In genomic region chr13:48188129-48188528, GRCh38 we compare ENCODE assay signal across 21 cellular contexts. TPM values are rescaled to one million over a fixed set of nuclear protein-coding genes. Genes with fewer than 3 reads are reported as not detected.
DNase-seq lines count a peak whose midpoint lies in the region; ATAC-seq and TF ChIP-seq lines count a peak whose summit lies in the region.
"Had no signal": no experiment of that assay in that cellular context is flagged by ENCODE, and none has a peak within 500 bp of the region (broad histone marks: within the 10 kb centered on the region; RNA-seq: fewer than 3 reads in every experiment).

No MANE protein-coding gene starts in this region.

- no peaks in the 10 kb centered on the region for H3K9me3 Mint-ChIP-seq in activated CD4-positive, alpha-beta T cell treated with anti-CD3 and anti-CD28 coated beads, Interleukin-2, amount 10 ng/mL, durations not matched to agents 7 days and 5 days
- H3K9me3 Mint-ChIP-seq in activated CD4-positive, alpha-beta T cell treated with anti-CD3 and anti-CD28 coated beads for 36 hours (ENCODE audit: low read depth): no peaks in the 10 kb centered on the region
- peaks cover 0 to 1% (median 0%) of the 10 kb centered on the region in 7 donors for H3K9me3 Mint-ChIP-seq in CD4-positive, CD25-positive, alpha-beta regulatory T cell
- no peaks in the 10 kb centered on the region for H3K9me3 Mint-ChIP-seq in T-cell
- H3K9me3 Mint-ChIP-seq: H9 had no signal

- H3K4me1 Mint-ChIP-seq in activated CD4-positive, alpha-beta T cell treated with anti-CD3 and anti-CD28 coated beads, Interleukin-2, amount 10 ng/mL, durations not matched to agents 7 days and 5 days: peaks cover 50% of the 10 kb centered on the region
- peaks cover 53% of the 10 kb centered on the region for H3K4me1 Mint-ChIP-seq in activated CD4-positive, alpha-beta T cell treated with anti-CD3 and anti-CD28 coated beads for 36 hours
- peaks cover 42 to 68% (median 45%) of the 10 kb centered on the region in 4 donors for H3K4me1 Mint-ChIP-seq in CD4-positive, CD25-positive, alpha-beta regulatory T cell
- peaks cover 57 to 73% (median 66%) of the 10 kb centered on the region in 3 donors for H3K4me1 Mint-ChIP-seq in T-cell

- no peak for TF ChIP-seq CTCF in stomach (IDR thresholded peaks at IDR 0.05)

- no peaks in the 10 kb centered on the region for H3K36me3 ChIP-seq in CD4-positive, CD25-positive, alpha-beta regulatory T cell (ENCODE audit: control insufficient read depth, insufficient read depth, low read length)
- no peaks in the 10 kb centered on the region for H3K36me3 ChIP-seq in stomach
- H3K36me3 ChIP-seq: BE2C had no signal

- H3K27ac Mint-ChIP-seq in activated CD4-positive, alpha-beta T cell treated with anti-CD3 and anti-CD28 coated beads, Interleukin-2, amount 10 ng/mL, durations not matched to agents 7 days and 5 days: peak overlapping the region; percentile 33
- H3K27ac Mint-ChIP-seq in activated CD4-positive, alpha-beta T cell treated with anti-CD3 and anti-CD28 coated beads for 36 hours: no peak overlapping the region
- H3K27ac Mint-ChIP-seq in CD4-positive, CD25-positive, alpha-beta regulatory T cell: peak overlapping the region; percentile 73 to 88 (median 80)
- H3K27ac Mint-ChIP-seq in T-cell: peak overlapping the region; percentile 89 to 92

- no peak for ATAC-seq in activated CD4-positive, alpha-beta T cell treated with anti-CD3 and anti-CD28 coated beads for 36 hours
- ATAC-seq in CD4-positive, CD25-positive, alpha-beta regulatory T cell (ENCODE audit: low read depth in 2 of 2): no peak
- no peak for ATAC-seq in T-cell (replicated peaks in 1 of 4)
- no peak for ATAC-seq in GM18517 (IDR thresholded peaks at IDR 0.05; ENCODE audit: unreplicated experiment)
- no peak for ATAC-seq in HG03196 (IDR thresholded peaks at IDR 0.05; ENCODE audit: unreplicated experiment)

- H3K27me3 Mint-ChIP-seq in activated CD4-positive, alpha-beta T cell treated with anti-CD3 and anti-CD28 coated beads, Interleukin-2, amount 10 ng/mL, durations not matched to agents 7 days and 5 days: no peaks in the 10 kb centered on the region
- H3K27me3 Mint-ChIP-seq in activated CD4-positive, alpha-beta T cell treated with anti-CD3 and anti-CD28 coated beads for 36 hours: no peaks in the 10 kb centered on the region
- H3K27me3 Mint-ChIP-seq in CD4-positive, CD25-positive, alpha-beta regulatory T cell: no peaks in the 10 kb centered on the region
- H3K27me3 Mint-ChIP-seq in T-cell: no peaks in the 10 kb centered on the region

- WGBS in stomach, 5 donors: 60 to 88% (median 71%) methylated on average over 1 of the region's 1 CpG

- no peaks in the 10 kb centered on the region for H3K27me3 ChIP-seq in CD4-positive, CD25-positive, alpha-beta regulatory T cell (ENCODE audit: control insufficient read depth, insufficient read depth, low read length)
- H3K27me3 ChIP-seq in stomach: no peaks in the 10 kb centered on the region
- H3K27me3 ChIP-seq: BE2C had no signal

- no peak overlapping the region for H3K4me3 Mint-ChIP-seq in activated CD4-positive, alpha-beta T cell treated with anti-CD3 and anti-CD28 coated beads, Interleukin-2, amount 10 ng/mL, durations not matched to agents 7 days and 5 days
- H3K4me3 Mint-ChIP-seq in activated CD4-positive, alpha-beta T cell treated with anti-CD3 and anti-CD28 coated beads for 36 hours: no peak overlapping the region
- H3K4me3 Mint-ChIP-seq in CD4-positive, CD25-positive, alpha-beta regulatory T cell: peak overlapping the region in 3 of 4 donors; percentile 13 to 67 (median 46)
- H3K4me3 Mint-ChIP-seq in T-cell: peak overlapping the region in 1 of 3 donors; percentile 54
- H3K4me3 Mint-ChIP-seq: H9 had no signal

- no peak overlapping the region for H3K27ac ChIP-seq in CD4-positive, CD25-positive, alpha-beta regulatory T cell (ENCODE audit: insufficient read depth, low read length, poor library complexity, severe bottlenecking)
- H3K27ac ChIP-seq in stomach: no peak overlapping the region
- H3K27ac ChIP-seq: SK-N-MC had no signal

- H3K4me1 ChIP-seq in CD4-positive, CD25-positive, alpha-beta regulatory T cell (ENCODE audit: control insufficient read depth, insufficient read depth, low read length, poor library complexity, severe bottlenecking): peaks cover 50% of the 10 kb centered on the region
- no peaks in the 10 kb centered on the region for H3K4me1 ChIP-seq in stomach
- H3K4me1 ChIP-seq: BE2C had no signal

- POLR2A ChIA-PET in activated CD4-positive, alpha-beta T cell treated with anti-CD3 and anti-CD28 coated beads, Interleukin-2, amount 10 ng/mL, durations not matched to agents 7 days and 5 days (lab: Charles Lee): no interaction called here
- POLR2A ChIA-PET in activated CD4-positive, alpha-beta T cell treated with anti-CD3 and anti-CD28 coated beads for 36 hours (lab: Charles Lee): no interaction called here
- POLR2A ChIA-PET in T-cell (lab: Charles Lee): no interaction called here

- CTCF ChIA-PET in activated CD4-positive, alpha-beta T cell treated with anti-CD3 and anti-CD28 coated beads, Interleukin-2, amount 10 ng/mL, durations not matched to agents 7 days and 5 days (lab: Charles Lee): interaction anchor here (1.1 to 1.6 kb wide), 2 partner anchors 9 to 26 kb away, joined by 3 read pairs; no protein-coding TSS in a partner anchor
- CTCF ChIA-PET in activated CD4-positive, alpha-beta T cell treated with anti-CD3 and anti-CD28 coated beads for 36 hours (lab: Charles Lee): no interaction called here
- CTCF ChIA-PET in T-cell (lab: Charles Lee): no interaction called here

- peaks cover 16% of the 10 kb centered on the region for H3K36me3 Mint-ChIP-seq in activated CD4-positive, alpha-beta T cell treated with anti-CD3 and anti-CD28 coated beads, Interleukin-2, amount 10 ng/mL, durations not matched to agents 7 days and 5 days (ENCODE audit: low read depth)
- no peaks in the 10 kb centered on the region for H3K36me3 Mint-ChIP-seq in activated CD4-positive, alpha-beta T cell treated with anti-CD3 and anti-CD28 coated beads for 36 hours (ENCODE audit: low read depth)
- no peaks in the 10 kb centered on the region for H3K36me3 Mint-ChIP-seq in CD4-positive, CD25-positive, alpha-beta regulatory T cell
- H3K36me3 Mint-ChIP-seq in T-cell: no peaks in the 10 kb centered on the region

- TF ChIP-seq EP300 in stomach (IDR thresholded peaks at IDR 0.05): no peak

- TF ChIP-seq POLR2A in stomach (IDR thresholded peaks at IDR 0.05): no peak

- intact Hi-C loops in activated CD4-positive, alpha-beta T cell treated with anti-CD3 and anti-CD28 coated beads for 36 hours (cut with DNase I, micrococcal nuclease): loop anchor here in 1 of 2 experiments (5.0 kb wide), 1 partner anchor 61 kb away; no protein-coding TSS in a partner anchor
- intact Hi-C loops in stomach (cut with DNase I; ENCODE audit: low total_unique reads): no loop called here

- H3K9me3 ChIP-seq in CD4-positive, CD25-positive, alpha-beta regulatory T cell (ENCODE audit: control insufficient read depth in 2 of 2, low read length in 2 of 2): no peaks in the 10 kb centered on the region
- no peaks in the 10 kb centered on the region for H3K9me3 ChIP-seq in stomach
- H3K9me3 ChIP-seq: BE2C had no signal

- no peak overlapping the region for H3K4me3 ChIP-seq in CD4-positive, CD25-positive, alpha-beta regulatory T cell (ENCODE audit: low read depth, low read length)
- H3K4me3 ChIP-seq in stomach: no peak overlapping the region
- H3K4me3 ChIP-seq: SK-N-MC had no signal

- no peak for DNase-seq in activated CD4-positive, alpha-beta T cell treated with anti-CD3 and anti-CD28 coated beads, Interleukin-2, amount 10 ng/mL, durations not matched to agents 7 days and 5 days
- DNase-seq in activated CD4-positive, alpha-beta T cell treated with anti-CD3 and anti-CD28 coated beads for 36 hours: no peak
- no peak for DNase-seq in CD4-positive, CD25-positive, alpha-beta regulatory T cell
- DNase-seq in T-cell (no peak), medulla oblongata (ENCODE audit: extremely low spot score) (peak; percentile 24), stomach (no peak)
- DNase-seq: 8988T, BE2C, DMS79, H9, MV-4-11, NCI-H1417, NCI-H187, NCI-H2107, NCI-H510A treated with DMSO at 0.1 percent for 48 hours, NCI-H82, OCI-M1, Right ventricle myocardium superior had no signal

RNA-seq across cellular contexts. Expression of gene ITM2B, which starts 44.9 kb away (rescaled TPM):
- 100 to 1,000 TPM; 259 to 317 TPM for total RNA-seq in activated CD4-positive, alpha-beta T cell treated with anti-CD3 and anti-CD28 coated beads, Interleukin-2, amount 10 ng/mL, durations not matched to agents 7 days and 5 days
- total RNA-seq in activated CD4-positive, alpha-beta T cell treated with anti-CD3 and anti-CD28 coated beads for 36 hours: 10 to 100 TPM; 67.0 to 96.5 TPM
- total RNA-seq in CD4-positive, CD25-positive, alpha-beta regulatory T cell: 324 TPM
- 1,000 to 10,000 TPM; 1,031 to 1,148 (median 1,078) TPM for polyA plus RNA-seq in CD4-positive, CD25-positive, alpha-beta regulatory T cell
- total RNA-seq in T-cell (100 to 1,000 TPM; 347 to 539 (median 452) TPM), stomach (100 to 1,000 TPM; 271 to 419 (median 293) TPM)
- 100 to 1,000 TPM; 113 to 359 (median 141) TPM for polyA plus RNA-seq in stomach

Comparison
In these comparisons a context has a peak if more than half of its experiments do, and no peak if none do; other contexts are left out.
1. H3K4me3 Mint-ChIP-seq: peak in CD4-positive, CD25-positive, alpha-beta regulatory T cell (3 of 4); none in activated CD4-positive, alpha-beta T cell treated with anti-CD3 and anti-CD28 coated beads, Interleukin-2, amount 10 ng/mL, durations not matched to agents 7 days and 5 days (single experiment) and activated CD4-positive, alpha-beta T cell treated with anti-CD3 and anti-CD28 coated beads for 36 hours (single experiment).